Comparison of ENCODE assay signal across 2 cellular contexts in genomic region chr9:78109075-78109474, GRCh38.
TF ChIP-seq lines count a peak whose summit lies in the region.

No MANE protein-coding gene starts in this region.

TF ChIP-seq in HepG2, 621 proteins besides CTCF, POLR2A, EP300 and RAD21:
- TF ChIP-seq MAFK (conservative IDR thresholded peaks at IDR 0.05 in 1 of 2, IDR thresholded peaks at IDR 0.05 in 1 of 2; ENCODE audit: low read length in 2 of 2) (peak; percentile 19 to 74; a peak in 2 of 4 replicates), ZNF124 (CRISPR knock-in tag; IDR thresholded peaks at IDR 0.05) (no peak), MAFF (IDR thresholded peaks at IDR 0.05; ENCODE audit: low read depth, low read length) (peak; percentile 53), ZSCAN22 (CRISPR knock-in tag; IDR thresholded peaks at IDR 0.05) (no peak)
- TF ChIP-seq, protein P1, sequence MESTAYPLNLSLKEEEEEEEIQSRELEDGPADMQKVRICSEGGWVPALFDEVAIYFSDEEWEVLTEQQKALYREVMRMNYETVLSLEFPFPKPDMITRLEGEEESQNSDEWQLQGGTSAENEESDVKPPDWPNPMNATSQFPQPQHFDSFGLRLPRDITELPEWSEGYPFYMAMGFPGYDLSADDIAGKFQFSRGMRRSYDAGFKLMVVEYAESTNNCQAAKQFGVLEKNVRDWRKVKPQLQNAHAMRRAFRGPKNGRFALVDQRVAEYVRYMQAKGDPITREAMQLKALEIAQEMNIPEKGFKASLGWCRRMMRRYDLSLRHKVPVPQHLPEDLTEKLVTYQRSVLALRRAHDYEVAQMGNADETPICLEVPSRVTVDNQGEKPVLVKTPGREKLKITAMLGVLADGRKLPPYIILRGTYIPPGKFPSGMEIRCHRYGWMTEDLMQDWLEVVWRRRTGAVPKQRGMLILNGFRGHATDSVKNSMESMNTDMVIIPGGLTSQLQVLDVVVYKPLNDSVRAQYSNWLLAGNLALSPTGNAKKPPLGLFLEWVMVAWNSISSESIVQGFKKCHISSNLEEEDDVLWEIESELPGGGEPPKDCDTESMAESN (CRISPR knock-in tag; conservative IDR thresholded peaks at IDR 0.05), result no peak

TF ChIP-seq in IMR-90, 13 proteins besides CTCF, POLR2A, EP300 and RAD21:
- no peak for TF ChIP-seq CHD1 (IDR thresholded peaks at IDR 0.05; ENCODE audit: low read depth, low read length)
- peak; percentile 45; the same call in 1 of the 2 replicates for TF ChIP-seq MAFK (IDR thresholded peaks at IDR 0.05; ENCODE audit: low read depth, low read length)
- TF ChIP-seq CEBPB (IDR thresholded peaks at IDR 0.05; ENCODE audit: low read depth, low read length), result no peak
- no peak for TF ChIP-seq MXI1 (IDR thresholded peaks at IDR 0.05; ENCODE audit: borderline replicate concordance, low read depth, low read length)
- TF ChIP-seq RCOR1 (IDR thresholded peaks at IDR 0.05; ENCODE audit: insufficient replicate concordance, low read length), result no peak
